Comparison of ENCODE assay signal across 8 cellular contexts in the genomic region with DNA sequence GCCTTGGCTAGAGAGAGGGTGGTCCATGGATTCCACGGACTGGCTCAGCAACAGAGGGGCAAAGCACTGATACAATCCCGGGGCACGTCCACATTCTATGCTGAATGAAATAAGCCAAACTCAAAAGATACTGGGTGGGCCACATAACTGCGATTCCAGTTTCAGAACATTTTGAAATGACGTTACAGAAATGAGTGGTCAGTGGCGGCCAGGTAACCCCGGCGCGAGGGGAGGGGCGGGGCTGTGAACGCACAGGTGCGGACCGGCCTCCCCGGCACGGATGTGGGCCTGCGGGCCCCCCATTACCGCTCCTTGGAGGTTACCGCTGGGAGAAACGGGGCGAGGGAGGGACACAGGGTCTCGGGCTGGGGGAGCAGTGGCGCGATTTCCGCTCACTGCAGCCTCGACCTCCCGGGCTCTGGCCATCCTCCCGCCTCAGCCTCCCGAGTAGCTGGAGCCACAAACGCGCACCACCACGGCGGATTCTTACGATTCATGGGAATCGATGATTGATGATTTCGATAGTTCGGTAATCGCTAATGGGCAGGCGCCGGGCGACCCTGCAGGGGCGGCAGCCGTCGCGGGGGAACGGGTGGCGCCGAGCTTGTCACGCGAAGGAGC. TPM values are rescaled to one million over a fixed set of nuclear protein-coding genes. Genes with fewer than 3 reads are reported as not detected.
A peak's percentile ranks its signal among the peaks of the same experiment; 100 is the strongest.
DNase-seq lines count a peak whose midpoint lies in the region; ATAC-seq lines count a peak whose summit lies in the region.

No MANE protein-coding gene starts in this region.

- POLR2A ChIA-PET in naive thymus-derived CD4-positive, alpha-beta T cell (lab: Charles Lee): interaction anchor here (0.7 to 4.0 kb wide), 12 partner anchors 11 to 74 kb away, joined by 3 to 33 read pairs (median 4); no protein-coding TSS in a partner anchor

- CTCF ChIA-PET in naive thymus-derived CD4-positive, alpha-beta T cell (lab: Charles Lee): interaction anchor here (0.7 kb wide), 1 partner anchor 585 kb away, joined by 3 read pairs; no protein-coding TSS in a partner anchor

- peak; percentile 5 for ATAC-seq in GM18867 (IDR thresholded peaks at IDR 0.05; ENCODE audit: unreplicated experiment)
- ATAC-seq in central memory CD8-positive, alpha-beta T cell (replicated peaks; ENCODE audit: extremely low read depth, poor library complexity, severe bottlenecking): peak; percentile 1
- no peak for ATAC-seq in naive thymus-derived CD4-positive, alpha-beta T cell
- ATAC-seq in GM19351 (IDR thresholded peaks at IDR 0.05; ENCODE audit: unreplicated experiment): no peak

- H3K36me3 ChIP-seq in naive thymus-derived CD4-positive, alpha-beta T cell (ENCODE audit: control insufficient read depth in 2 of 3, insufficient read depth in 3 of 3, low read length in 3 of 3): peaks cover 0 to 17% (median 0%) of the 10 kb centered on the region in 3 experiments

- peak overlapping the region; percentile 95 for H3K27ac ChIP-seq in naive thymus-derived CD4-positive, alpha-beta T cell (ENCODE audit: low read depth, low read length)

- no peaks in the 10 kb centered on the region for H3K27me3 Mint-ChIP-seq in central memory CD8-positive, alpha-beta T cell
- H3K27me3 Mint-ChIP-seq in naive thymus-derived CD4-positive, alpha-beta T cell: no peaks in the 10 kb centered on the region

- peak overlapping the region; percentile 92 for H3K27ac Mint-ChIP-seq in central memory CD8-positive, alpha-beta T cell (ENCODE audit: low read depth)
- H3K27ac Mint-ChIP-seq in naive thymus-derived CD4-positive, alpha-beta T cell: peak overlapping the region; percentile 3 to 93 (median 89)

- no peaks in the 10 kb centered on the region for H3K27me3 ChIP-seq in naive thymus-derived CD4-positive, alpha-beta T cell (ENCODE audit: control insufficient read depth in 2 of 2, insufficient read depth in 2 of 2, low read length in 2 of 2)

- H3K4me1 Mint-ChIP-seq in central memory CD8-positive, alpha-beta T cell: peaks cover 12% of the 10 kb centered on the region
- peaks cover 12 to 26% (median 18%) of the 10 kb centered on the region in 7 donors for H3K4me1 Mint-ChIP-seq in naive thymus-derived CD4-positive, alpha-beta T cell

- H3K4me3 Mint-ChIP-seq in central memory CD8-positive, alpha-beta T cell: peak overlapping the region; percentile 86
- H3K4me3 Mint-ChIP-seq in naive thymus-derived CD4-positive, alpha-beta T cell: peak overlapping the region; percentile 82 to 95 (median 92)

- no peaks in the 10 kb centered on the region for H3K9me3 Mint-ChIP-seq in central memory CD8-positive, alpha-beta T cell
- no peaks in the 10 kb centered on the region for H3K9me3 Mint-ChIP-seq in naive thymus-derived CD4-positive, alpha-beta T cell

- H3K4me3 ChIP-seq in Jurkat, Clone E6-1 (ENCODE audit: low read length): peak overlapping the region; percentile 88
- H3K4me3 ChIP-seq in naive thymus-derived CD4-positive, alpha-beta T cell (ENCODE audit: low read length): peak overlapping the region; percentile 89

- no peaks in the 10 kb centered on the region for H3K9me3 ChIP-seq in naive thymus-derived CD4-positive, alpha-beta T cell (ENCODE audit: control insufficient read depth in 2 of 3, low read length in 3 of 3)

- intact Hi-C loops in naive thymus-derived CD4-positive, alpha-beta T cell (cut with micrococcal nuclease): loop anchor here in 1 of 2 donors (2.0 kb wide), 2 partner anchors 194 to 584 kb away; partner anchors contain the start of genes GALNS and TRAPPC2L

- DNase-seq in Jurkat, Clone E6-1 (ENCODE audit: low read depth, low spot score): no peak
- no peak for DNase-seq in central memory CD8-positive, alpha-beta T cell (ENCODE audit: low spot score in 2 of 2)
- peak in 1 of 9 donors; percentile 45 for DNase-seq in naive thymus-derived CD4-positive, alpha-beta T cell
- no peak for DNase-seq in 8988T
- no peak for DNase-seq in NCI-H226
- DNase-seq in COLO668 (lab: John Stamatoyannopoulos, UW; ENCODE audit: unreplicated experiment): no peak

- H3K4me1 ChIP-seq in naive thymus-derived CD4-positive, alpha-beta T cell (ENCODE audit: control insufficient read depth in 2 of 2, insufficient read depth in 2 of 2, low read length in 2 of 2): peaks cover 8% of the 10 kb centered on the region in 2 donors

- H3K36me3 Mint-ChIP-seq in central memory CD8-positive, alpha-beta T cell (ENCODE audit: insufficient read depth): peaks cover 8% of the 10 kb centered on the region
- peaks cover 0 to 3% (median 0%) of the 10 kb centered on the region in 5 donors for H3K36me3 Mint-ChIP-seq in naive thymus-derived CD4-positive, alpha-beta T cell

RNA-seq across cellular contexts. Expression of gene MVD, which starts 0.6 kb away (rescaled TPM):
- 91.1 TPM for polyA plus RNA-seq in Jurkat, Clone E6-1 (2012; ENCODE audit: insufficient read depth, insufficient read length)
- total RNA-seq in naive thymus-derived CD4-positive, alpha-beta T cell: 10 to 100 TPM; 37.7 to 66.9 (median 42.7) TPM
- polyA plus RNA-seq in naive thymus-derived CD4-positive, alpha-beta T cell: 10 to 100 TPM; 12.9 to 23.5 TPM

RNA-seq across cellular contexts. Expression of gene CYBA, which starts 11.5 kb away (rescaled TPM):
- polyA plus RNA-seq in Jurkat, Clone E6-1 (2012; ENCODE audit: insufficient read depth, insufficient read length): 176 TPM
- total RNA-seq in naive thymus-derived CD4-positive, alpha-beta T cell: 100 to 1,000 TPM; 240 to 498 (median 281) TPM
- polyA plus RNA-seq in naive thymus-derived CD4-positive, alpha-beta T cell: 100 to 1,000 TPM; 454 to 537 TPM

RNA-seq across cellular contexts. Expression of gene IL17C, which starts 24.0 kb away (rescaled TPM):
- not detected for polyA plus RNA-seq in Jurkat, Clone E6-1 (2012; ENCODE audit: insufficient read depth, insufficient read length)
- under 1 TPM in 1 of 5 experiments, not detected in 4; 0.37 TPM for total RNA-seq in naive thymus-derived CD4-positive, alpha-beta T cell
- polyA plus RNA-seq in naive thymus-derived CD4-positive, alpha-beta T cell: not detected

RNA-seq across cellular contexts. Expression of gene SNAI3, which starts 24.0 kb away (rescaled TPM):
- 1.2 TPM for polyA plus RNA-seq in Jurkat, Clone E6-1 (2012; ENCODE audit: insufficient read depth, insufficient read length)
- total RNA-seq in naive thymus-derived CD4-positive, alpha-beta T cell: 10 to 100 TPM in 1 of 5 experiments, 1 to 10 TPM in 4; 2.7 to 13.0 (median 6.1) TPM
- 10 to 100 TPM in 1 of 2 donors, 1 to 10 TPM in 1; 6.5 to 13.5 TPM for polyA plus RNA-seq in naive thymus-derived CD4-positive, alpha-beta T cell

RNA-seq across cellular contexts. Expression of gene RNF166, which starts 43.9 kb away (rescaled TPM):
- 48.5 TPM for polyA plus RNA-seq in Jurkat, Clone E6-1 (2012; ENCODE audit: insufficient read depth, insufficient read length)
- 100 to 1,000 TPM in 4 of 5 experiments, 10 to 100 TPM in 1; 99.8 to 324 (median 133) TPM for total RNA-seq in naive thymus-derived CD4-positive, alpha-beta T cell
- 10 to 100 TPM; 67.7 to 88.9 TPM for polyA plus RNA-seq in naive thymus-derived CD4-positive, alpha-beta T cell

Comparison
In these comparisons a context has a peak if more than half of its experiments do, and no peak if none do; other contexts are left out.
1. ATAC-seq: peak in GM18867 (single experiment) and central memory CD8-positive, alpha-beta T cell (single experiment); none in naive thymus-derived CD4-positive, alpha-beta T cell (single experiment) and GM19351 (single experiment).